Comparison of ENCODE assay signal across 10 cellular contexts in the genomic region with DNA sequence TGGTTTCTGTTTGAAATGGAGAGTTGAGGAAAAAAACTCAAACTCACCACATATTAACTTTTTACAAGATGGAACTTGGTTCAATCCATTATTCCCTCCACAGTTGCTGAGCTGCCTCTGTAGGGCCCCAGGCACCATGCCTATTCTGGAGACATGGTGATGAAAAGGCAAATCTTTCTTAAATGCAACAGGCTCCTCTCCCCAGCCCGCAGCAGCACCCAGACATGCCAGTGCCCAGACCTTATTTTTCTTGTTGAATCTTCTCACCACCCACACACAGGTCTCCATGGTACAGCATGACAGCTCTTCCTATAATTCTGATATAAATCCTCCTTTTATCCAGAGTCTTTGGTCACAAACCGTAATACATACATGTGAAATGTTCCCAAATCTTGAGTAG. TPM values are rescaled to one million over a fixed set of nuclear protein-coding genes. Genes with fewer than 3 reads are reported as not detected.
DNase-seq lines count a peak whose midpoint lies in the region; ATAC-seq and TF ChIP-seq lines count a peak whose summit lies in the region.
"Had no signal": no experiment of that assay in that cellular context is flagged by ENCODE, and none has a peak within 500 bp of the region (broad histone marks: within the 10 kb centered on the region; RNA-seq: fewer than 3 reads in every experiment).

No MANE protein-coding gene starts in this region.

- H3K4me1 Mint-ChIP-seq in CD4-positive, CD25-positive, alpha-beta regulatory T cell: peaks cover 20 to 81% (median 42%) of the 10 kb centered on the region in 4 donors
- peaks cover 43% of the 10 kb centered on the region for H3K4me1 Mint-ChIP-seq in chondrocyte (ENCODE audit: low read depth)

- H3K27me3 Mint-ChIP-seq in CD4-positive, CD25-positive, alpha-beta regulatory T cell: no peaks in the 10 kb centered on the region
- H3K27me3 Mint-ChIP-seq in chondrocyte (ENCODE audit: low read depth): no peaks in the 10 kb centered on the region

- DNase-seq in CD4-positive, CD25-positive, alpha-beta regulatory T cell: peak in 1 of 3 donors; percentile 36
- no peak for DNase-seq in Jurkat, Clone E6-1 (ENCODE audit: low read depth, low spot score)
- no peak for DNase-seq in chondrocyte (ENCODE audit: low spot score)
- no peak for DNase-seq in omental fat pad (ENCODE audit: low spot score)
- DNase-seq in NCI-H2227 (lab: John Stamatoyannopoulos, UW; ENCODE audit: unreplicated experiment): no peak
- DNase-seq in iPS-NIHi11 (ENCODE audit: low spot score): no peak
- DNase-seq: DMS 273 treated with DMSO at 0.1 percent for 48 hours, NCI-H82 had no signal

- peak overlapping the region; percentile 96 to 99 (median 97) for H3K27ac Mint-ChIP-seq in CD4-positive, CD25-positive, alpha-beta regulatory T cell
- peak overlapping the region; percentile 74 for H3K27ac Mint-ChIP-seq in chondrocyte (ENCODE audit: unreplicated experiment)

- peak overlapping the region; percentile 92 for H3K27ac ChIP-seq in CD4-positive, CD25-positive, alpha-beta regulatory T cell (ENCODE audit: insufficient read depth, low read length, poor library complexity, severe bottlenecking)

- ATAC-seq in CD4-positive, CD25-positive, alpha-beta regulatory T cell (ENCODE audit: low read depth in 2 of 2): peak in 1 of 2 donors; percentile 14
- peak; percentile 3 for ATAC-seq in omental fat pad (ENCODE audit: low FRiP score)
- no peak for ATAC-seq in GM18868 (IDR thresholded peaks at IDR 0.05; ENCODE audit: unreplicated experiment)
- ATAC-seq in GM18909 (IDR thresholded peaks at IDR 0.05; ENCODE audit: poor library complexity, unreplicated experiment): no peak

- H3K36me3 ChIP-seq in CD4-positive, CD25-positive, alpha-beta regulatory T cell (ENCODE audit: control insufficient read depth, insufficient read depth, low read length): peaks cover 4% of the 10 kb centered on the region

- H3K27me3 ChIP-seq in CD4-positive, CD25-positive, alpha-beta regulatory T cell (ENCODE audit: control insufficient read depth, insufficient read depth, low read length): no peaks in the 10 kb centered on the region

- peak overlapping the region; percentile 95 for H3K4me3 ChIP-seq in CD4-positive, CD25-positive, alpha-beta regulatory T cell (ENCODE audit: low read depth, low read length)
- H3K4me3 ChIP-seq in Jurkat, Clone E6-1 (ENCODE audit: low read length): peak overlapping the region; percentile 47

- peaks cover 98% of the 10 kb centered on the region for H3K4me1 ChIP-seq in CD4-positive, CD25-positive, alpha-beta regulatory T cell (ENCODE audit: control insufficient read depth, insufficient read depth, low read length, poor library complexity, severe bottlenecking)

- H3K4me3 Mint-ChIP-seq in CD4-positive, CD25-positive, alpha-beta regulatory T cell: peak overlapping the region; percentile 90 to 93 (median 92)
- H3K4me3 Mint-ChIP-seq in chondrocyte (ENCODE audit: unreplicated experiment): no peak overlapping the region

- H3K36me3 Mint-ChIP-seq in CD4-positive, CD25-positive, alpha-beta regulatory T cell: peaks cover 25% of the 10 kb centered on the region
- H3K36me3 Mint-ChIP-seq in chondrocyte (ENCODE audit: low read depth): no peaks in the 10 kb centered on the region

- no peaks in the 10 kb centered on the region for H3K9me3 ChIP-seq in CD4-positive, CD25-positive, alpha-beta regulatory T cell (ENCODE audit: control insufficient read depth in 2 of 2, low read length in 2 of 2)

- H3K9me3 Mint-ChIP-seq in CD4-positive, CD25-positive, alpha-beta regulatory T cell: no peaks in the 10 kb centered on the region
- H3K9me3 Mint-ChIP-seq in chondrocyte (ENCODE audit: low read depth): no peaks in the 10 kb centered on the region

- TF ChIP-seq CTCF in chondrocyte (IDR thresholded peaks at IDR 0.05) (no peak), omental fat pad (IDR thresholded peaks at IDR 0.05) (no peak)

RNA-seq across cellular contexts. Expression of a gene that starts 7.6 kb away (rescaled TPM):
- total RNA-seq in CD4-positive, CD25-positive, alpha-beta regulatory T cell: 487 TPM
- polyA plus RNA-seq in CD4-positive, CD25-positive, alpha-beta regulatory T cell: 100 to 1,000 TPM; 202 to 214 (median 206) TPM
- 99.1 TPM for polyA plus RNA-seq in Jurkat, Clone E6-1 (2012; ENCODE audit: insufficient read depth, insufficient read length)
- 79.2 to 155 TPM (median 80.8 TPM) in 3 replicates for total RNA-seq in chondrocyte
- total RNA-seq in omental fat pad: 100 to 1,000 TPM in 2 of 4 donors, 10 to 100 TPM in 2; 50.0 to 139 (median 83.7) TPM
